ENCODE assay signal across 1 cellular context in the genomic region with DNA sequence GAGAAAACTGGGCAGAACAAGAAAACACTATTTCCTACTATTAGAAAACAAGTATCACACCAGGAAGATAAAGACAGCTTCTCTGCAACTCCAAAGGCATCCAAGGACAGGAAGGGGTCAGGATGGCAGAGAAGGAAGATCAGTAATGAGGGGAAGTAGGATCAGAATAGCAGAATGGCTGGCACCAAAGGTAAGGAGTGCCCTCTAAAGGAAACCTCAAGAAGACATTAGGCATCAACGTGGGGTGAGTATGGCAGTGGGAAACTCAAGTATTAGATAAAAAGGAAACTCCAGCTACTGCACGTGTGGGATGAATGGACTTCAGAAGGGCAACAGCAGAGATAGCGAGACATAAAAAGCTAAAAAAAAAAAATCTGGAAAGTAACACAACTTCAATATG.
TF ChIP-seq lines count a peak whose summit lies in the region.

No MANE protein-coding gene starts in this region.

TF ChIP-seq in WTC11, 78 proteins besides CTCF, POLR2A, EP300 and RAD21:
- TF ChIP-seq, protein P1, sequence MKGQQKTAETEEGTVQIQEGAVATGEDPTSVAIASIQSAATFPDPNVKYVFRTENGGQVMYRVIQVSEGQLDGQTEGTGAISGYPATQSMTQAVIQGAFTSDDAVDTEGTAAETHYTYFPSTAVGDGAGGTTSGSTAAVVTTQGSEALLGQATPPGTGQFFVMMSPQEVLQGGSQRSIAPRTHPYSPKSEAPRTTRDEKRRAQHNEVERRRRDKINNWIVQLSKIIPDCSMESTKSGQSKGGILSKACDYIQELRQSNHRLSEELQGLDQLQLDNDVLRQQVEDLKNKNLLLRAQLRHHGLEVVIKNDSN (CRISPR knock-in tag; IDR thresholded peaks at IDR 0.05), result no peak
- no peak for TF ChIP-seq NFATC4 (CRISPR knock-in tag; IDR thresholded peaks at IDR 0.05)
